ENCODE assay signal across 18 cellular contexts in the genomic region with DNA sequence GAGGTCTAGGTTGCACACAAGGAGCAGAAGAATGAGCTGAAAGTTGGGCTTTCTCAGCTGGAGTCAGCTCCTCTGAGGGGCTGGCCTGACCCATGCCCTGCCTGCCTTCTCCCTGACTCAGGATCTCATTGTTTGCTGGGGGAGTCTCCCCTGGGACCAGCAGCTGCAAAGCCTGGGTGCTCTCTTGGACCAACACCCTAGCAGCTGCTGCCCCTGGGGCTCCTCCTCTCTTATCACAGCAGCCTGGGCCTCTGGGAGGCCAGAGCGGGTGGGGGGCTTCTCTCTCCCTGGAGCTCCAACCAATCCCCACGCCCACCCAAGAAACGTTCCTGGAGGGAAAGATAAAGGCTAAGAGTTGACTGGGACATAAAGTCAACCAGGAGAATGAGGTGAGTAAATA. TPM values are rescaled to one million over a fixed set of nuclear protein-coding genes. Genes with fewer than 3 reads are reported as not detected.
DNase-seq lines count a peak whose midpoint lies in the region; ATAC-seq, FAIRE-seq and TF ChIP-seq lines count a peak whose summit lies in the region.
"Had no signal": no experiment of that assay in that cellular context is flagged by ENCODE, and none has a peak within 500 bp of the region (broad histone marks: within the 10 kb centered on the region; RNA-seq: fewer than 3 reads in every experiment).

No MANE protein-coding gene starts in this region.

- ATAC-seq in A549 (peak; percentile 61 to 89), memory B cell (ENCODE audit: low read depth) (no peak)
- no peak for ATAC-seq in activated CD8-positive, alpha-beta T cell treated with anti-CD3 and anti-CD28 coated beads for 36 hours
- ATAC-seq: heart left ventricle had no signal

- H3K27me3 Mint-ChIP-seq in CD4-positive, alpha-beta memory T cell: no peaks in the 10 kb centered on the region
- H3K27me3 Mint-ChIP-seq in activated CD8-positive, alpha-beta T cell treated with anti-CD3 and anti-CD28 coated beads for 36 hours: no peaks in the 10 kb centered on the region
- no peaks in the 10 kb centered on the region for H3K27me3 Mint-ChIP-seq in memory B cell

- H3K27ac ChIP-seq in A549: peak overlapping the region; percentile 59 to 76
- peak overlapping the region; percentile 27 for H3K27ac ChIP-seq in CD4-positive, alpha-beta memory T cell (ENCODE audit: low read depth, low read length)
- H3K27ac ChIP-seq in brain microvascular endothelial cell: no peak overlapping the region
- H3K27ac ChIP-seq: right atrium auricular region had no signal

- intact Hi-C loops in CD4-positive, alpha-beta memory T cell (cut with micrococcal nuclease): no loop called here
- intact Hi-C loops in activated CD8-positive, alpha-beta T cell treated with anti-CD3 and anti-CD28 coated beads for 36 hours (cut with micrococcal nuclease): no loop called here

- H3K27ac Mint-ChIP-seq in CD4-positive, alpha-beta memory T cell: peak overlapping the region; percentile 77 to 90 (median 88)
- H3K27ac Mint-ChIP-seq in activated CD8-positive, alpha-beta T cell treated with anti-CD3 and anti-CD28 coated beads for 36 hours: peak overlapping the region; percentile 93
- peak overlapping the region; percentile 10 for H3K27ac Mint-ChIP-seq in memory B cell
- H3K27ac Mint-ChIP-seq: GM23338, nephron had no signal

- 0 out of 2 replicates have a peak, but pooled peaks have one; percentile 6 for TF ChIP-seq POLR2A in A549 (IDR thresholded peaks at IDR 0.05; ENCODE audit: low read length)

- in situ Hi-C loops in brain microvascular endothelial cell (cut with HindIII; ENCODE audit: low pct_ligation_motif_present, low sequenced_read_pairs): no loop called here

- H3K9me3 ChIP-seq in A549: peaks cover 17% of the 10 kb centered on the region
- no peaks in the 10 kb centered on the region for H3K9me3 ChIP-seq in CD4-positive, alpha-beta memory T cell (ENCODE audit: control insufficient read depth in 1 of 2, low read length in 2 of 2)

- peaks cover 43 to 74% (median 60%) of the 10 kb centered on the region in 4 donors for H3K4me1 Mint-ChIP-seq in CD4-positive, alpha-beta memory T cell
- H3K4me1 Mint-ChIP-seq in activated CD8-positive, alpha-beta T cell treated with anti-CD3 and anti-CD28 coated beads for 36 hours (ENCODE audit: low read depth): peaks cover 63% of the 10 kb centered on the region
- peaks cover 31% of the 10 kb centered on the region for H3K4me1 Mint-ChIP-seq in memory B cell
- H3K4me1 Mint-ChIP-seq: GM23338, nephron had no signal

- CTCF ChIA-PET in A549 (lab: Yijun Ruan, JAX): interaction anchor here (0.7 to 2.6 kb wide), 8 partner anchors 9 to 203 kb away, joined by 3 to 22 read pairs (median 5); a partner anchor contains a TSS
- CTCF ChIA-PET in CD4-positive, alpha-beta memory T cell (lab: Charles Lee; ENCODE audit: partially characterized antibody): interaction anchor here (1.4 to 5.3 kb wide), 3 partner anchors 11 to 34 kb away, joined by 4 to 51 read pairs (median 8); a partner anchor contains a TSS
- CTCF ChIA-PET in activated CD8-positive, alpha-beta T cell treated with anti-CD3 and anti-CD28 coated beads for 36 hours (lab: Charles Lee): interaction anchor here (1.2 to 13.1 kb wide), 3 partner anchors 8 to 34 kb away, joined by 3 to 86 read pairs (median 10); a partner anchor contains a TSS

- H3K4me1 ChIP-seq in A549: peaks cover 41% of the 10 kb centered on the region
- H3K4me1 ChIP-seq in CD4-positive, alpha-beta memory T cell (ENCODE audit: insufficient read depth, low read length): peaks cover 58% of the 10 kb centered on the region
- H3K4me1 ChIP-seq: right atrium auricular region had no signal

- peaks cover 6 to 8% of the 10 kb centered on the region in 2 donors for H3K36me3 Mint-ChIP-seq in CD4-positive, alpha-beta memory T cell
- peaks cover 15% of the 10 kb centered on the region for H3K36me3 Mint-ChIP-seq in activated CD8-positive, alpha-beta T cell treated with anti-CD3 and anti-CD28 coated beads for 36 hours (ENCODE audit: low read depth)
- peaks cover 5% of the 10 kb centered on the region for H3K36me3 Mint-ChIP-seq in memory B cell

- POLR2A ChIA-PET in A549 (lab: Yijun Ruan, JAX): interaction anchor here (1.2 kb wide), 1 partner anchor 35 kb away, joined by 5 read pairs; a partner anchor contains a TSS
- POLR2A ChIA-PET in CD4-positive, alpha-beta memory T cell (lab: Charles Lee; ENCODE audit: partially characterized antibody): interaction anchor here (1.2 to 4.3 kb wide), 4 partner anchors 9 to 34 kb away, joined by 4 to 42 read pairs (median 10); a partner anchor contains a TSS
- POLR2A ChIA-PET in activated CD8-positive, alpha-beta T cell treated with anti-CD3 and anti-CD28 coated beads for 36 hours (lab: Charles Lee): interaction anchor here (0.7 to 3.1 kb wide), 5 partner anchors 20 to 120 kb away, joined by 3 to 18 read pairs (median 4); a partner anchor contains a TSS

- no peak overlapping the region for H3K4me3 ChIP-seq in A549
- H3K4me3 ChIP-seq in CD4-positive, alpha-beta memory T cell (ENCODE audit: low read length in 2 of 2): no peak overlapping the region
- H3K4me3 ChIP-seq in brain microvascular endothelial cell (ENCODE audit: low read depth, low read length): no peak overlapping the region
- H3K4me3 ChIP-seq: GM23338, heart left ventricle, right atrium auricular region had no signal

- DNase-seq in A549 (ENCODE audit: low read depth in 1 of 2, low spot score in 1 of 2) (peak in 1 of 2 experiments; percentile 65), memory B cell (ENCODE audit: low spot score in 2 of 2) (no peak), NCI-H2171 treated with DMSO at 0.1 percent for 48 hours (lab: John Stamatoyannopoulos, UW) (no peak), SK-N-DZ (ENCODE audit: low spot score) (no peak), brain microvascular endothelial cell (no peak), inferior parietal cortex (ENCODE audit: extremely low spot score) (no peak)
- DNase-seq in CD4-positive, alpha-beta memory T cell: no peak
- no peak for DNase-seq in activated CD8-positive, alpha-beta T cell treated with anti-CD3 and anti-CD28 coated beads for 36 hours
- DNase-seq: activated CD4-positive, CD25-positive, alpha-beta regulatory T cell; heart left ventricle; NCI-H1694; SIG-M5; stimulated activated CD4-positive, alpha-beta T cell treated with anti-CD3 and anti-CD28 coated beads, Interleukin-4, amount 100 ng/mL, for 24 hours; stimulated activated naive CD4-positive, alpha-beta T cell had no signal

- peak in 1 of 2 experiments; percentile 23; a peak in 1 of 5 replicates for TF ChIP-seq EP300 in A549 (IDR thresholded peaks at IDR 0.05)

- H3K36me3 ChIP-seq in CD4-positive, alpha-beta memory T cell (ENCODE audit: insufficient read depth, low read length): no peaks in the 10 kb centered on the region
- H3K36me3 ChIP-seq in brain microvascular endothelial cell (replicated peaks): no peaks in the 10 kb centered on the region
- H3K36me3 ChIP-seq: heart left ventricle, right atrium auricular region had no signal

- peaks cover 0 to 19% (median 14%) of the 10 kb centered on the region in 8 donors for H3K9me3 Mint-ChIP-seq in CD4-positive, alpha-beta memory T cell
- peaks cover 14% of the 10 kb centered on the region for H3K9me3 Mint-ChIP-seq in activated CD8-positive, alpha-beta T cell treated with anti-CD3 and anti-CD28 coated beads for 36 hours
- peaks cover 3% of the 10 kb centered on the region for H3K9me3 Mint-ChIP-seq in memory B cell
- H3K9me3 Mint-ChIP-seq: GM23338 had no signal

- FAIRE-seq in A549 (lab: Jason Lieb, UNC): no peak
- FAIRE-seq: G401.6 had no signal

- WGBS in A549 (ENCODE audit: missing lambda C conversion rate): 6% methylated on average over 3 of the region's 3 CpGs

- peak overlapping the region in 5 of 8 donors; percentile 21 to 74 (median 51) for H3K4me3 Mint-ChIP-seq in CD4-positive, alpha-beta memory T cell
- H3K4me3 Mint-ChIP-seq in activated CD8-positive, alpha-beta T cell treated with anti-CD3 and anti-CD28 coated beads for 36 hours: no peak overlapping the region
- peak overlapping the region; percentile 12 for H3K4me3 Mint-ChIP-seq in memory B cell
- H3K4me3 Mint-ChIP-seq: GM23338, nephron had no signal

- TF ChIP-seq RAD21 in A549 (conservative IDR thresholded peaks at IDR 0.05 in 1 of 2, IDR thresholded peaks at IDR 0.05 in 1 of 2): no peak

- H3K27me3 ChIP-seq in CD4-positive, alpha-beta memory T cell (ENCODE audit: insufficient read depth, low read length): no peaks in the 10 kb centered on the region
- no peaks in the 10 kb centered on the region for H3K27me3 ChIP-seq in brain microvascular endothelial cell (replicated peaks)
- H3K27me3 ChIP-seq: right atrium auricular region had no signal

- TF ChIP-seq CTCF in A549 (IDR thresholded peaks at IDR 0.05) (no peak), brain microvascular endothelial cell (IDR thresholded peaks at IDR 0.05; ENCODE audit: low read depth, low read length, missing control alignments) (no peak)
- no peak for TF ChIP-seq CTCF in activated CD8-positive, alpha-beta T cell treated with anti-CD3 and anti-CD28 coated beads for 36 hours (IDR thresholded peaks at IDR 0.05)

- peak overlapping the region; percentile 58 for H3K4me2 ChIP-seq in A549
- H3K4me2 ChIP-seq: GM23338 had no signal

TF ChIP-seq in A549, 52 proteins besides CTCF, POLR2A, EP300 and RAD21 (continues in another document):
- peak; percentile 41; the same call in 1 of the 2 replicates for TF ChIP-seq GATA3 (IDR thresholded peaks at IDR 0.05; ENCODE audit: borderline replicate concordance)

RNA-seq across cellular contexts. Expression of a gene that starts 1.6 kb away (rescaled TPM):
- polyA plus RNA-seq in A549 (2011; rRNA removed) (1.4 and 2.8 TPM in 2 replicates), A549 (2017; fragmentation: RNase III; extraction: RNeasy Plus Mini Kit Qiagen cat#74134 plus additional on column Dnase treatment) (0.61 to 0.74 TPM (median 0.62 TPM) in 3 replicates)
- 0.66 and 0.70 TPM in 2 replicates for polyA plus RNA-seq in A549 (2012; cell fraction: cytosol; rRNA removed)
- polyA plus RNA-seq in A549 (2012; cell fraction: nucleus; rRNA removed): 3.4 and 4.9 TPM in 2 replicates
- 12.8 and 17.6 TPM in 2 replicates for polyA minus RNA-seq in A549 (2011; rRNA and poly(A)+ RNA removed)
- 10 to 100 TPM; 74.4 to 79.4 TPM for total RNA-seq in CD4-positive, alpha-beta memory T cell
- polyA plus RNA-seq in CD4-positive, alpha-beta memory T cell: under 1 TPM; 0.10 to 0.65 TPM
- total RNA-seq in activated CD8-positive, alpha-beta T cell treated with anti-CD3 and anti-CD28 coated beads for 36 hours: 1 to 10 TPM; 4.8 to 6.9 TPM
- polyA plus RNA-seq in SK-N-DZ (2014; cell fraction: cytosol; rRNA removed): 0.25 and 0.26 TPM in 2 replicates
- polyA plus RNA-seq in SK-N-DZ (2014; cell fraction: nucleus; rRNA removed): 0.41 and 1.6 TPM in 2 replicates

RNA-seq across cellular contexts. Expression of a gene that starts 34.9 kb away (rescaled TPM):
- polyA plus RNA-seq in A549 (2011; rRNA removed): 192 and 208 TPM in 2 replicates
- polyA plus RNA-seq in A549 (2012; cell fraction: cytosol; rRNA removed): 371 and 460 TPM in 2 replicates
- 457 and 591 TPM in 2 replicates for polyA plus RNA-seq in A549 (2012; cell fraction: nucleus; rRNA removed)
- 276 to 295 TPM (median 284 TPM) in 3 replicates for polyA plus RNA-seq in A549 (2017; fragmentation: RNase III; extraction: RNeasy Plus Mini Kit Qiagen cat#74134 plus additional on column Dnase treatment)
- polyA minus RNA-seq in A549 (2011; rRNA and poly(A)+ RNA removed): 147 and 219 TPM in 2 replicates
- 10 to 100 TPM; 53.1 to 56.3 TPM for total RNA-seq in CD4-positive, alpha-beta memory T cell
- 100 to 1,000 TPM in 1 of 2 donors, 10 to 100 TPM in 1; 96.4 to 135 TPM for polyA plus RNA-seq in CD4-positive, alpha-beta memory T cell
- total RNA-seq in activated CD8-positive, alpha-beta T cell treated with anti-CD3 and anti-CD28 coated beads for 36 hours: 100 to 1,000 TPM; 105 to 107 TPM
- polyA plus RNA-seq in SK-N-DZ (2014; cell fraction: cytosol; rRNA removed): 221 and 276 TPM in 2 replicates
- polyA plus RNA-seq in SK-N-DZ (2014; cell fraction: nucleus; rRNA removed): 143 and 167 TPM in 2 replicates

Comparison
In these comparisons a context has a peak if more than half of its experiments do, and no peak if none do; other contexts are left out.
1. ATAC-seq: peak in A549 (2 of 2); none in activated CD8-positive, alpha-beta T cell treated with anti-CD3 and anti-CD28 coated beads for 36 hours (single experiment) and memory B cell (single experiment).
2. H3K27ac Mint-ChIP-seq: peak in every context shown above with its lines; median percentile 93 in activated CD8-positive, alpha-beta T cell treated with anti-CD3 and anti-CD28 coated beads for 36 hours; 88 in CD4-positive, alpha-beta memory T cell; 10 in memory B cell.
3. RNA of a gene that starts 1.6 kb away (total RNA-seq): 74.4 to 79.4 TPM in CD4-positive, alpha-beta memory T cell; 4.8 to 6.9 TPM in activated CD8-positive, alpha-beta T cell treated with anti-CD3 and anti-CD28 coated beads for 36 hours; every median in the first group is over 4 times any median in the second.